In the genomic region with DNA sequence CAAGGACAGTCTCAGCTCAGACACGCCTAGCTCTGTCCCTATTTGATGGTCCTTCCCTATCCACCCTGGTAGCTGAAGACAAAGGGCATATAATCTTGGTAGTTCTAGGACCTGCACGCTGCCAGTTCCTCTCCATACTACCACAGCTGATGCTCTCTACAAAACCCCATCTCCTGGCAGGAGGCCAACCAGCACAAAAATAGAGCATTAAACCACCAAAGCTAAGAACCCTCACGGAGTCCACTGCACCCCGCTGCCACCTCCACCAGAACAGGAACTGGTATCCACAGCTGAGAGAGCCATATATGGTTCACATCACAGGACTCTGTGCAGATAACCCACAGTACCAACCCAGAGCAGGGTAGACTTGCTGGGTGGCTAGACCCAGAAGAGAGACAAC, we compare ENCODE assay signal across 25 cellular contexts.
"Had no signal": no experiment of that assay in that cellular context is flagged by ENCODE, and none has a peak within 500 bp of the region (broad histone marks: within the 10 kb centered on the region; RNA-seq: fewer than 3 reads in every experiment).

No MANE protein-coding gene starts in this region.

- H2AFZ ChIP-seq: neural progenitor cell, parathyroid adenoma had no signal

- H3K27ac Mint-ChIP-seq: immature natural killer cell; natural killer cell treated with Interleukin-12 subunit alpha and Interleukin-12 subunit beta and Interleukin-15 and Interleukin-18, amount 100 ng/mL, for 72 hours; neural progenitor cell; stimulated activated naive B cell treated with anti-CD40 and anti-IgM and Interleukin-4, amounts not matched to agents 10 μg/mL and 1 μg/mL and 100 μg/mL, for 72 hours; stimulated activated naive CD8-positive, alpha-beta T cell treated with anti-CD3 and anti-CD28 coated beads, Interleukin-15, amount 100 ng/mL, for 72 hours had no signal

- H3K36me3 Mint-ChIP-seq: immature natural killer cell; stimulated activated naive B cell treated with anti-CD40 and anti-IgM and Interleukin-4, amounts not matched to agents 10 μg/mL and 1 μg/mL and 100 μg/mL, for 72 hours had no signal

- ATAC-seq: gastroesophageal sphincter; left lung; natural killer cell treated with Interleukin-12 subunit alpha and Interleukin-12 subunit beta and Interleukin-15 and Interleukin-18, amount 100 ng/mL, for 72 hours; psoas muscle; stimulated activated naive B cell treated with anti-CD40 and anti-IgM and Interleukin-4, amounts not matched to agents 10 μg/mL and 1 μg/mL and 100 μg/mL, for 72 hours; stimulated activated naive CD8-positive, alpha-beta T cell treated with anti-CD3 and anti-CD28 coated beads, Interleukin-15, amount 100 ng/mL, for 72 hours; upper lobe of right lung had no signal

- H3K27me3 ChIP-seq: esophagus squamous epithelium, gastroesophageal sphincter, neural progenitor cell, testis, tibial nerve, upper lobe of right lung, vagina had no signal

- H3K4me3 Mint-ChIP-seq: immature natural killer cell; natural killer cell treated with Interleukin-12 subunit alpha and Interleukin-12 subunit beta and Interleukin-15 and Interleukin-18, amount 100 ng/mL, for 72 hours; neural progenitor cell; stimulated activated naive B cell treated with anti-CD40 and anti-IgM and Interleukin-4, amounts not matched to agents 10 μg/mL and 1 μg/mL and 100 μg/mL, for 72 hours; stimulated activated naive CD8-positive, alpha-beta T cell treated with anti-CD3 and anti-CD28 coated beads, Interleukin-15, amount 100 ng/mL, for 72 hours had no signal

- H3K27ac ChIP-seq: esophagus squamous epithelium, gastroesophageal sphincter, left lung, neural progenitor cell, parathyroid adenoma, psoas muscle, skin epidermis, testis, tibial nerve, upper lobe of right lung, vagina had no signal

- H3K4me1 ChIP-seq: esophagus squamous epithelium, left lung, parathyroid adenoma, testis, tibial nerve, upper lobe of right lung, vagina had no signal

- H3K4me1 Mint-ChIP-seq: immature natural killer cell; stimulated activated naive B cell treated with anti-CD40 and anti-IgM and Interleukin-4, amounts not matched to agents 10 μg/mL and 1 μg/mL and 100 μg/mL, for 72 hours; stimulated activated naive CD8-positive, alpha-beta T cell treated with anti-CD3 and anti-CD28 coated beads, Interleukin-15, amount 100 ng/mL, for 72 hours had no signal

- H3K4me3 ChIP-seq: esophagus squamous epithelium, gastroesophageal sphincter, left lung, lung, neural progenitor cell, psoas muscle, skin epidermis, testis, tibial nerve, upper lobe of right lung, vagina had no signal

- H3K79me2 ChIP-seq: parathyroid adenoma had no signal

- H3K36me3 ChIP-seq: esophagus squamous epithelium, gastroesophageal sphincter, left lung, neural progenitor cell, tibial nerve, upper lobe of right lung, vagina had no signal

- DNase-seq: dermis blood vessel endothelial cell; esophagus squamous epithelium; foreskin fibroblast; glutamatergic neuron; immature natural killer cell; left lung; mesenchymal stem cell; midbrain; nucleus accumbens; psoas muscle; retina; stimulated activated CD4-positive, alpha-beta T cell treated with anti-CD3 and anti-CD28 coated beads, Interleukin-2, amount 100 ng/mL, for 24 hours; stimulated activated CD4-positive, alpha-beta T cell treated with anti-CD3 and anti-CD28 coated beads, Interleukin-4, amount 100 ng/mL, for 4 hours; stimulated activated naive B cell treated with anti-CD40 and anti-IgM and Interleukin-4, amounts not matched to agents 10 μg/mL and 1 μg/mL and 100 μg/mL, for 72 hours; stimulated activated naive CD8-positive, alpha-beta T cell treated with anti-CD3 and anti-CD28 coated beads, Interleukin-15, amount 100 ng/mL, for 72 hours; testis; upper lobe of right lung had no signal

- H3K9me3 ChIP-seq: esophagus squamous epithelium, gastroesophageal sphincter, psoas muscle, testis, upper lobe of right lung, vagina had no signal

- H3K4me2 ChIP-seq: neural progenitor cell had no signal

- H3K9ac ChIP-seq: neural progenitor cell, parathyroid adenoma had no signal
